In genomic region chr13:48318014-48318713, GRCh38 we compare ENCODE assay signal across 12 cellular contexts. TPM values are rescaled to one million over a fixed set of nuclear protein-coding genes. Genes with fewer than 3 reads are reported as not detected.
DNase-seq lines count a peak whose midpoint lies in the region; ATAC-seq and TF ChIP-seq lines count a peak whose summit lies in the region.
"Had no signal": no experiment of that assay in that cellular context is flagged by ENCODE, and none has a peak within 500 bp of the region (broad histone marks: within the 10 kb centered on the region; RNA-seq: fewer than 3 reads in every experiment).

No MANE protein-coding gene starts in this region.

- H3K27ac ChIP-seq in naive thymus-derived CD4-positive, alpha-beta T cell (ENCODE audit: low read depth, low read length), result peak overlapping the region; percentile 23
- H3K27ac ChIP-seq in transverse colon, result no peak overlapping the region

- TF ChIP-seq EP300 in transverse colon (IDR thresholded peaks at IDR 0.05; ENCODE audit: low read depth), result no peak

- 84% methylated on average over 41 of the region's 41 CpGs; no CpG with 5 or more reads in 1 of the 2 donors for WGBS in transverse colon (ENCODE audit: low coverage in 1 of 2), 2 donors

- H3K27me3 ChIP-seq in naive thymus-derived CD4-positive, alpha-beta T cell (ENCODE audit: control insufficient read depth in 2 of 2, insufficient read depth in 2 of 2, low read length in 2 of 2), result no peaks in the 10 kb centered on the region
- no peaks in the 10 kb centered on the region for H3K27me3 ChIP-seq in transverse colon

- H3K4me3 Mint-ChIP-seq in naive thymus-derived CD4-positive, alpha-beta T cell, result peak overlapping the region in 8 of 10 donors; percentile 77 to 94 (median 88)

- POLR2A ChIA-PET in naive thymus-derived CD4-positive, alpha-beta T cell (lab: Charles Lee), result interaction anchor here (1.1 to 1.5 kb wide), 3 partner anchors 8 to 78 kb away, joined by 3 to 8 read pairs (median 5); no protein-coding TSS in a partner anchor

- CTCF ChIA-PET in naive thymus-derived CD4-positive, alpha-beta T cell (lab: Charles Lee), result interaction anchor here (1.8 kb wide), 1 partner anchor 16 kb away, joined by 7 read pairs; no protein-coding TSS in a partner anchor

- H3K4me1 Mint-ChIP-seq in naive thymus-derived CD4-positive, alpha-beta T cell, result peaks cover 16 to 44% (median 36%) of the 10 kb centered on the region in 7 donors

- H3K4me3 ChIP-seq in naive thymus-derived CD4-positive, alpha-beta T cell (ENCODE audit: low read length), result peak overlapping the region; percentile 54
- peak overlapping the region in 3 of 4 donors; percentile 11 to 45 (median 16) for H3K4me3 ChIP-seq in transverse colon

- no peak for TF ChIP-seq CTCF in transverse colon (IDR thresholded peaks at IDR 0.05)

- H3K36me3 Mint-ChIP-seq in naive thymus-derived CD4-positive, alpha-beta T cell, result peaks cover 5 to 59% (median 23%) of the 10 kb centered on the region in 5 donors

- H3K4me1 ChIP-seq in naive thymus-derived CD4-positive, alpha-beta T cell (ENCODE audit: control insufficient read depth in 2 of 2, insufficient read depth in 2 of 2, low read length in 2 of 2), result peaks cover 0 to 4% of the 10 kb centered on the region in 2 donors
- no peaks in the 10 kb centered on the region for H3K4me1 ChIP-seq in transverse colon

- peaks cover 0 to 16% (median 3%) of the 10 kb centered on the region in 11 donors for H3K9me3 Mint-ChIP-seq in naive thymus-derived CD4-positive, alpha-beta T cell

- ATAC-seq in esophagus mucosa (peak; percentile 18), GM19395 (IDR thresholded peaks at IDR 0.05; ENCODE audit: unreplicated experiment) (no peak)
- peak; percentile 39 for ATAC-seq in naive thymus-derived CD4-positive, alpha-beta T cell
- ATAC-seq: HCT116 had no signal

- H3K36me3 ChIP-seq in naive thymus-derived CD4-positive, alpha-beta T cell (ENCODE audit: control insufficient read depth in 2 of 3, insufficient read depth in 3 of 3, low read length in 3 of 3), result peaks cover 0 to 8% (median 0%) of the 10 kb centered on the region in 3 experiments
- H3K36me3 ChIP-seq in transverse colon, result no peaks in the 10 kb centered on the region

- TF ChIP-seq POLR2A in transverse colon (IDR thresholded peaks at IDR 0.05), result no peak

- in situ Hi-C loops in transverse colon (cut with MboI; ENCODE audit: low pct_ligation_motif_present in 1 of 4, low pct_unique_long_range_greater_than_20kb in 1 of 4, low sequenced_read_pairs in 3 of 4), result loop anchor here in 1 of 4 donors (25.0 kb wide), 1 partner anchor 269 kb away; no protein-coding TSS in a partner anchor

- H3K27me3 Mint-ChIP-seq in naive thymus-derived CD4-positive, alpha-beta T cell, result peaks cover 0 to 13% (median 0%) of the 10 kb centered on the region in 5 donors
- H3K27me3 Mint-ChIP-seq: activated CD8-positive, alpha-beta memory T cell treated with anti-CD3 and anti-CD28 coated beads, Interleukin-2, amount 10 ng/mL, durations not matched to agents 7 days and 5 days had no signal

- intact Hi-C loops in naive thymus-derived CD4-positive, alpha-beta T cell (cut with micrococcal nuclease), result no loop called here
- intact Hi-C loops in transverse colon (cut with DNase I; ENCODE audit: low total_unique reads), result no loop called here

- peak overlapping the region in 5 of 9 donors; percentile 36 to 93 (median 69) for H3K27ac Mint-ChIP-seq in naive thymus-derived CD4-positive, alpha-beta T cell
- H3K27ac Mint-ChIP-seq: activated CD8-positive, alpha-beta memory T cell treated with anti-CD3 and anti-CD28 coated beads, Interleukin-2, amount 10 ng/mL, durations not matched to agents 7 days and 5 days had no signal

- DNase-seq in activated T-cell treated with anti-CD3 and anti-CD28 coated beads, Interleukin-2, amount 50 U/mL, for 1 hour, result peak; percentile 38
- DNase-seq in activated T-cell treated with anti-CD3 and anti-CD28 coated beads for 4 hours (no peak), transverse colon (no peak), NCI-H526 (lab: John Stamatoyannopoulos, UW) (no peak), NCI-H2107 (lab: John Stamatoyannopoulos, UW) (no peak)
- peak in 2 of 9 donors; percentile 12 to 19 for DNase-seq in naive thymus-derived CD4-positive, alpha-beta T cell
- DNase-seq: activated CD8-positive, alpha-beta memory T cell treated with anti-CD3 and anti-CD28 coated beads, Interleukin-2, amount 10 ng/mL, durations not matched to agents 7 days and 5 days; midbrain; NCI-H748 treated with DMSO at 0.1 percent for 48 hours had no signal

- H3K9me3 ChIP-seq in naive thymus-derived CD4-positive, alpha-beta T cell (ENCODE audit: control insufficient read depth in 2 of 3, low read length in 3 of 3), result no peaks in the 10 kb centered on the region
- H3K9me3 ChIP-seq in transverse colon, result peaks cover 0 to 9% of the 10 kb centered on the region in 2 donors

RNA-seq across cellular contexts. Expression of gene RB1, which starts 14.6 kb away (rescaled TPM):
- total RNA-seq in esophagus mucosa (36.1 TPM), transverse colon (10 to 100 TPM; 14.6 to 31.0 (median 23.2) TPM)
- total RNA-seq in naive thymus-derived CD4-positive, alpha-beta T cell, result 10 to 100 TPM; 18.0 to 37.1 (median 23.6) TPM
- 10 to 100 TPM; 12.1 to 13.5 TPM for polyA plus RNA-seq in naive thymus-derived CD4-positive, alpha-beta T cell
